Comparison of ENCODE assay signal across 9 cellular contexts in the genomic region with DNA sequence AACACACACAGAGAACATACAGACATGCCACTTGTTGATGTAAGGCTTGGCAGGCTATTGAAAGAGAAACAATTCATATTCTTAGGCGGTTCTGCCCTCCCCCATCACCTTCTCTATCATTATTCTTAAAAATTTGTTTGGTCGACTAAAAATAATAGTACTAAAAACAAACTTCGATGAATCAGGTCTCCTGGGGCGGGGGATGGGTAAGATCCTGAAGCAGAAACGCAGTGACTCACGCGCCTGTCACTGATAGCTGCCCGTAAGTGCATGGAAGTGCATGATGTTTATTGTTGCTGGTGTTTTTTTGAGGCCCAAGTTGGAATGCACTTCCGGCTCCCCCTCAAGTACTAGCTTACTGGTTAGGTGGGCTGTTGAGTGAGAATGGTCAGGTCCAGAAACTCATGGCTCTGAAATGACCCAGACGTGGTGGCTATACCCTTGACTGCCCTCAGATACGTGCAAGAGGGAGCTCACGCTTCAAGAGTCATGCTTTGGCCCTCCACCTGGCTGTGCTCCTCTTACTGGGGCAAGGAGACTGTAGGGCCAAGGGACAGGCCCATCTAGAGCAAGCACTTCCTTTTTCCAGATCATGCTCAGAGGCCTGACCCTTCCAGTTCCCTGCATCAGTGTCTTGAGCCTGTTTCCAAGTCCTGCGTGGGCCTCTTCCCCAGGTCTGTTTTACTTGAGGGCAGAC. TPM values are rescaled to one million over a fixed set of nuclear protein-coding genes. Genes with fewer than 3 reads are reported as not detected.
DNase-seq lines count a peak whose midpoint lies in the region; ATAC-seq and TF ChIP-seq lines count a peak whose summit lies in the region.
"Had no signal": no experiment of that assay in that cellular context is flagged by ENCODE, and none has a peak within 500 bp of the region (broad histone marks: within the 10 kb centered on the region; RNA-seq: fewer than 3 reads in every experiment).

No MANE protein-coding gene starts in this region.

- peaks cover 69% of the 10 kb centered on the region for H3K36me3 Mint-ChIP-seq in activated CD8-positive, alpha-beta memory T cell treated with anti-CD3 and anti-CD28 coated beads, Interleukin-2, amount 10 ng/mL, durations not matched to agents 7 days and 5 days

- DNase-seq in activated CD8-positive, alpha-beta memory T cell treated with anti-CD3 and anti-CD28 coated beads, Interleukin-2, amount 10 ng/mL, durations not matched to agents 7 days and 5 days, result no peak
- DNase-seq in activated CD8-positive, alpha-beta memory T cell treated with anti-CD3 and anti-CD28 coated beads, Interleukin-2, amount 50 U/mL, for 4 hours, result no peak
- DNase-seq in NCI-H460 (ENCODE audit: extremely low read depth, low read depth) (peak; percentile 31), choroid plexus epithelial cell (ENCODE audit: low read depth) (peak; percentile 85), retina (no peak), DMS 273 treated with DMSO at 0.1 percent for 48 hours (lab: John Stamatoyannopoulos, UW) (no peak)
- DNase-seq in stimulated activated CD4-positive, alpha-beta T cell treated with anti-CD3 and anti-CD28 coated beads, Interleukin-1b, Interleukin-23, amount 100 ng/mL, for 48 hours, result peak; percentile 80
- DNase-seq: right lobe of liver had no signal

- peaks cover 86% of the 10 kb centered on the region for H3K4me1 Mint-ChIP-seq in activated CD8-positive, alpha-beta memory T cell treated with anti-CD3 and anti-CD28 coated beads, Interleukin-2, amount 10 ng/mL, durations not matched to agents 7 days and 5 days

- CTCF ChIA-PET in activated CD8-positive, alpha-beta memory T cell treated with anti-CD3 and anti-CD28 coated beads, Interleukin-2, amount 10 ng/mL, durations not matched to agents 7 days and 5 days (lab: Charles Lee), result interaction anchor here (1.5 kb wide), 1 partner anchor 25 kb away, joined by 6 read pairs; no protein-coding TSS in a partner anchor

- ATAC-seq in activated CD8-positive, alpha-beta memory T cell treated with anti-CD3 and anti-CD28 coated beads, Interleukin-2, amount 10 ng/mL, durations not matched to agents 7 days and 5 days, result no peak
- no peak for ATAC-seq in GM21526 (IDR thresholded peaks at IDR 0.05; ENCODE audit: low FRiP score, unreplicated experiment)

- no peak for TF ChIP-seq CTCF in choroid plexus epithelial cell (conservative IDR thresholded peaks at IDR 0.05; ENCODE audit: low read depth, low read length)

- no peaks in the 10 kb centered on the region for H3K27me3 Mint-ChIP-seq in activated CD8-positive, alpha-beta memory T cell treated with anti-CD3 and anti-CD28 coated beads, Interleukin-2, amount 10 ng/mL, durations not matched to agents 7 days and 5 days

- peak overlapping the region; percentile 74 for H3K27ac Mint-ChIP-seq in activated CD8-positive, alpha-beta memory T cell treated with anti-CD3 and anti-CD28 coated beads, Interleukin-2, amount 10 ng/mL, durations not matched to agents 7 days and 5 days

- no peaks in the 10 kb centered on the region for H3K9me3 Mint-ChIP-seq in activated CD8-positive, alpha-beta memory T cell treated with anti-CD3 and anti-CD28 coated beads, Interleukin-2, amount 10 ng/mL, durations not matched to agents 7 days and 5 days (ENCODE audit: low read depth)

- H3K4me3 Mint-ChIP-seq in activated CD8-positive, alpha-beta memory T cell treated with anti-CD3 and anti-CD28 coated beads, Interleukin-2, amount 10 ng/mL, durations not matched to agents 7 days and 5 days, result no peak overlapping the region

- no peak overlapping the region for H3K4me3 ChIP-seq in choroid plexus epithelial cell (ENCODE audit: low read depth, low read length)
- H3K4me3 ChIP-seq: right lobe of liver had no signal

RNA-seq across cellular contexts. Expression of gene SMAD3, which starts 10.9 kb away (rescaled TPM):
- 10 to 100 TPM; 87.1 to 88.0 TPM for total RNA-seq in activated CD8-positive, alpha-beta memory T cell treated with anti-CD3 and anti-CD28 coated beads, Interleukin-2, amount 10 ng/mL, durations not matched to agents 7 days and 5 days
- total RNA-seq in NCI-H460 (2014; rRNA removed; shearing (Covaris generic)), result 8.0 and 12.3 TPM in 2 replicates
- 17.8 and 22.3 TPM in 2 replicates for polyA plus RNA-seq in NCI-H460 (2014; cell fraction: nucleus; rRNA removed)

Comparison
In these comparisons a context has a peak if more than half of its experiments do, and no peak if none do; other contexts are left out.
1. DNase-seq: peak in NCI-H460 (single experiment), choroid plexus epithelial cell (single experiment) and stimulated activated CD4-positive, alpha-beta T cell treated with anti-CD3 and anti-CD28 coated beads, Interleukin-1b, Interleukin-23, amount 100 ng/mL, for 48 hours (single experiment); none in activated CD8-positive, alpha-beta memory T cell treated with anti-CD3 and anti-CD28 coated beads, Interleukin-2, amount 10 ng/mL, durations not matched to agents 7 days and 5 days (single experiment), activated CD8-positive, alpha-beta memory T cell treated with anti-CD3 and anti-CD28 coated beads, Interleukin-2, amount 50 U/mL, for 4 hours (single experiment), retina (single experiment) and DMS 273 treated with DMSO at 0.1 percent for 48 hours (single experiment).